20 cellular contexts compared by ENCODE assay signal in genomic region chr3:52381623-52382022, GRCh38. TPM values are rescaled to one million over a fixed set of nuclear protein-coding genes. Genes with fewer than 3 reads are reported as not detected.
DNase-seq lines count a peak whose midpoint lies in the region; ATAC-seq lines count a peak whose summit lies in the region.
"Had no signal": no experiment of that assay in that cellular context is flagged by ENCODE, and none has a peak within 500 bp of the region (broad histone marks: within the 10 kb centered on the region; RNA-seq: fewer than 3 reads in every experiment).

No MANE protein-coding gene starts in this region.

- CTCF ChIA-PET in activated naive CD4-positive, alpha-beta T cell treated with anti-CD3 and anti-CD28 coated beads, Interleukin-2, amount 10 ng/mL, durations not matched to agents 7 days and 5 days (lab: Charles Lee), result no interaction called here
- CTCF ChIA-PET in activated naive CD4-positive, alpha-beta T cell treated with anti-CD3 and anti-CD28 coated beads for 36 hours (lab: Charles Lee), result interaction anchor here (0.6 to 0.7 kb wide), 2 partner anchors 10 to 263 kb away, joined by 3 to 4 read pairs; no protein-coding TSS in a partner anchor

- no peaks in the 10 kb centered on the region for H3K4me1 ChIP-seq in neuronal stem cell (ENCODE audit: control insufficient read depth in 2 of 2, insufficient read depth in 1 of 2, low read depth in 1 of 2, low read length in 2 of 2)
- H3K4me1 ChIP-seq: BE2C had no signal

- no peak for ATAC-seq in GM21529 (IDR thresholded peaks at IDR 0.05; ENCODE audit: unreplicated experiment)
- ATAC-seq in GM18909 (IDR thresholded peaks at IDR 0.05; ENCODE audit: poor library complexity, unreplicated experiment), result no peak

- peaks cover 5% of the 10 kb centered on the region for H3K79me1 ChIP-seq in neuronal stem cell (ENCODE audit: low read depth, low read length)

- peak overlapping the region; percentile 21 for H3K18ac ChIP-seq in neuronal stem cell (ENCODE audit: low read length)

- peak overlapping the region; percentile 55 for H3K27ac Mint-ChIP-seq in activated naive CD4-positive, alpha-beta T cell treated with anti-CD3 and anti-CD28 coated beads, Interleukin-2, amount 10 ng/mL, durations not matched to agents 7 days and 5 days
- H3K27ac Mint-ChIP-seq in activated naive CD4-positive, alpha-beta T cell treated with anti-CD3 and anti-CD28 coated beads for 36 hours, result no peak overlapping the region

- peak overlapping the region; percentile 35 for H3K9ac ChIP-seq in neuronal stem cell (ENCODE audit: low read depth, low read length, poor library complexity)
- H3K9ac ChIP-seq: BLaER1 had no signal

- no peaks in the 10 kb centered on the region for H3K27me3 Mint-ChIP-seq in activated naive CD4-positive, alpha-beta T cell treated with anti-CD3 and anti-CD28 coated beads, Interleukin-2, amount 10 ng/mL, durations not matched to agents 7 days and 5 days
- no peaks in the 10 kb centered on the region for H3K27me3 Mint-ChIP-seq in activated naive CD4-positive, alpha-beta T cell treated with anti-CD3 and anti-CD28 coated beads for 36 hours (ENCODE audit: low read depth)
- H3K27me3 Mint-ChIP-seq: CD4-positive, alpha-beta memory T cell; CD4-positive, CD25-positive, alpha-beta regulatory T cell had no signal

- peak overlapping the region; percentile 86 for H2BK15ac ChIP-seq in neuronal stem cell (ENCODE audit: low read length)

- intact Hi-C loops in activated naive CD4-positive, alpha-beta T cell treated with anti-CD3 and anti-CD28 coated beads for 36 hours (cut with micrococcal nuclease), result no loop called here

- no peak overlapping the region for H3K27ac ChIP-seq in neuronal stem cell (replicated peaks; ENCODE audit: low read length)
- H3K27ac ChIP-seq: BLaER1 had no signal

- no peak overlapping the region for H3K4ac ChIP-seq in neuronal stem cell (ENCODE audit: low read length)

- no peaks in the 10 kb centered on the region for H3K27me3 ChIP-seq in neuronal stem cell (ENCODE audit: control insufficient read depth in 3 of 3, insufficient read depth in 3 of 3, low read depth in 1 of 3, low read length in 3 of 3)
- H3K27me3 ChIP-seq: BE2C, BLaER1 had no signal

- no peak overlapping the region for H2AFZ ChIP-seq in neuronal stem cell (ENCODE audit: low read length)

- no peak overlapping the region for H3K4me3 Mint-ChIP-seq in activated naive CD4-positive, alpha-beta T cell treated with anti-CD3 and anti-CD28 coated beads, Interleukin-2, amount 10 ng/mL, durations not matched to agents 7 days and 5 days
- H3K4me3 Mint-ChIP-seq in activated naive CD4-positive, alpha-beta T cell treated with anti-CD3 and anti-CD28 coated beads for 36 hours, result no peak overlapping the region
- H3K4me3 Mint-ChIP-seq: CD14-positive monocyte; CD4-positive, alpha-beta memory T cell; CD4-positive, CD25-positive, alpha-beta regulatory T cell; CD8-positive, alpha-beta memory T cell had no signal

- H3K36me3 Mint-ChIP-seq in activated naive CD4-positive, alpha-beta T cell treated with anti-CD3 and anti-CD28 coated beads, Interleukin-2, amount 10 ng/mL, durations not matched to agents 7 days and 5 days, result no peaks in the 10 kb centered on the region
- H3K36me3 Mint-ChIP-seq in activated naive CD4-positive, alpha-beta T cell treated with anti-CD3 and anti-CD28 coated beads for 36 hours (ENCODE audit: low read depth), result no peaks in the 10 kb centered on the region
- H3K36me3 Mint-ChIP-seq: CD4-positive, CD25-positive, alpha-beta regulatory T cell had no signal

- H3K23ac ChIP-seq in neuronal stem cell (ENCODE audit: low read depth, low read length, poor library complexity), result no peak overlapping the region

- no peak overlapping the region for H2BK5ac ChIP-seq in neuronal stem cell (ENCODE audit: low read length)

- H3K9me3 Mint-ChIP-seq in activated naive CD4-positive, alpha-beta T cell treated with anti-CD3 and anti-CD28 coated beads, Interleukin-2, amount 10 ng/mL, durations not matched to agents 7 days and 5 days, result no peaks in the 10 kb centered on the region
- H3K9me3 Mint-ChIP-seq in activated naive CD4-positive, alpha-beta T cell treated with anti-CD3 and anti-CD28 coated beads for 36 hours, result no peaks in the 10 kb centered on the region
- H3K9me3 Mint-ChIP-seq: CD4-positive, CD25-positive, alpha-beta regulatory T cell; CD8-positive, alpha-beta memory T cell had no signal

- H2BK12ac ChIP-seq in neuronal stem cell (ENCODE audit: low read length), result no peak overlapping the region

- H3K14ac ChIP-seq in neuronal stem cell (ENCODE audit: low read length), result no peak overlapping the region

- H4K8ac ChIP-seq in neuronal stem cell (ENCODE audit: low read depth, low read length), result peak overlapping the region; percentile 75

- peak overlapping the region; percentile 74 for H2AK5ac ChIP-seq in neuronal stem cell (ENCODE audit: low read depth, low read length)

- peak overlapping the region; percentile 22 for H4K91ac ChIP-seq in neuronal stem cell (ENCODE audit: low read depth, low read length, poor library complexity)

- H2BK120ac ChIP-seq in neuronal stem cell (ENCODE audit: low read depth, low read length), result no peak overlapping the region

- no peaks in the 10 kb centered on the region for H3K4me1 Mint-ChIP-seq in activated naive CD4-positive, alpha-beta T cell treated with anti-CD3 and anti-CD28 coated beads, Interleukin-2, amount 10 ng/mL, durations not matched to agents 7 days and 5 days
- no peaks in the 10 kb centered on the region for H3K4me1 Mint-ChIP-seq in activated naive CD4-positive, alpha-beta T cell treated with anti-CD3 and anti-CD28 coated beads for 36 hours (ENCODE audit: low read depth)
- H3K4me1 Mint-ChIP-seq: CD4-positive, alpha-beta memory T cell; CD4-positive, CD25-positive, alpha-beta regulatory T cell; CD8-positive, alpha-beta memory T cell had no signal

- WGBS in neuronal stem cell (ENCODE audit: extremely low coverage in 2 of 2, insufficient read length in 2 of 2, insufficient replicate concordance in 1 of 2), 2 donors, result no CpG with 5 or more reads among the region's 18 CpGs

- DNase-seq in activated naive CD4-positive, alpha-beta T cell treated with anti-CD3 and anti-CD28 coated beads, Interleukin-2, amount 10 ng/mL, durations not matched to agents 7 days and 5 days, result no peak
- DNase-seq in activated naive CD4-positive, alpha-beta T cell treated with anti-CD3 and anti-CD28 coated beads for 36 hours, result no peak
- no peak for DNase-seq in neuronal stem cell (ENCODE audit: low spot score)
- DNase-seq: 8988T; ACHN; BE2C; C1 segment of cervical spinal cord; CD4-positive, alpha-beta memory T cell; CD4-positive, CD25-positive, alpha-beta regulatory T cell; CD8-positive, alpha-beta memory T cell; COR-L47; DMS 273 treated with DMSO at 0.1 percent for 48 hours; DMS153; DMS53; DMS79 treated with DMSO at 0.1 percent for 48 hours; GF-D8 had no signal

- H3K36me3 ChIP-seq in neuronal stem cell (replicated peaks in 1 of 2; ENCODE audit: control insufficient read depth in 2 of 2, insufficient read depth in 2 of 2, low read length in 2 of 2), result no peaks in the 10 kb centered on the region
- H3K36me3 ChIP-seq: BE2C, BLaER1 had no signal

- no peak overlapping the region for H3K4me2 ChIP-seq in neuronal stem cell (ENCODE audit: insufficient read depth, low read length, poor library complexity, severe bottlenecking)
- H3K4me2 ChIP-seq: BLaER1 had no signal

- H3K4me3 ChIP-seq in neuronal stem cell (ENCODE audit: low read length in 2 of 2), result no peak overlapping the region
- H3K4me3 ChIP-seq: BLaER1 had no signal

- no peaks in the 10 kb centered on the region for H3K9me3 ChIP-seq in neuronal stem cell (replicated peaks in 1 of 2; ENCODE audit: control insufficient read depth in 2 of 2, insufficient read depth in 1 of 2, low read depth in 1 of 2, low read length in 2 of 2)
- H3K9me3 ChIP-seq: BE2C, BLaER1 had no signal

RNA-seq across cellular contexts. Expression of gene BAP1, which starts 28.2 kb away (rescaled TPM):
- 10 to 100 TPM; 87.0 to 89.3 TPM for total RNA-seq in activated naive CD4-positive, alpha-beta T cell treated with anti-CD3 and anti-CD28 coated beads for 36 hours
- polyA plus RNA-seq in neuronal stem cell (2013, experiment 1 of 2), result 52.3 TPM
- polyA plus RNA-seq in neuronal stem cell (2013, experiment 2 of 2), result 51.8 TPM

RNA-seq across cellular contexts. Expression of gene PHF7, which starts 28.8 kb away (rescaled TPM):
- total RNA-seq in activated naive CD4-positive, alpha-beta T cell treated with anti-CD3 and anti-CD28 coated beads for 36 hours, result 10 to 100 TPM; 22.5 to 24.8 TPM
- 23.3 TPM for polyA plus RNA-seq in neuronal stem cell (2013, experiment 1 of 2)
- polyA plus RNA-seq in neuronal stem cell (2013, experiment 2 of 2), result 25.3 TPM
